ENCODE assay signal across 8 cellular contexts in genomic region chr3:190701096-190701532, GRCh38.
DNase-seq lines count a peak whose midpoint lies in the region; ATAC-seq and TF ChIP-seq lines count a peak whose summit lies in the region.

No MANE protein-coding gene starts in this region.

- no peaks in the 10 kb centered on the region for H3K9me3 ChIP-seq in left lung
- no peaks in the 10 kb centered on the region for H3K9me3 ChIP-seq in gastrocnemius medialis

- no peak for TF ChIP-seq POLR2A in gastrocnemius medialis (IDR thresholded peaks at IDR 0.05)

- ATAC-seq in GM21390 (IDR thresholded peaks at IDR 0.05; ENCODE audit: unreplicated experiment) (peak; percentile 48), left lung (peak; percentile 79), gastrocnemius medialis (no peak), HG02840 (IDR thresholded peaks at IDR 0.05; ENCODE audit: low FRiP score, unreplicated experiment) (no peak)

- intact Hi-C loops in left lung (cut with DNase I), result no loop called here
- intact Hi-C loops in gastrocnemius medialis (cut with DNase I; ENCODE audit: low total_unique reads), result loop anchor here (5.0 kb wide), 1 partner anchor 351 kb away; no protein-coding TSS in a partner anchor

- peaks cover 0 to 6% of the 10 kb centered on the region in 2 donors for H3K4me1 ChIP-seq in left lung
- no peaks in the 10 kb centered on the region for H3K4me1 ChIP-seq in gastrocnemius medialis

- no peaks in the 10 kb centered on the region for H3K36me3 ChIP-seq in brain microvascular endothelial cell (replicated peaks)
- H3K36me3 ChIP-seq in left lung, result no peaks in the 10 kb centered on the region
- H3K36me3 ChIP-seq in gastrocnemius medialis, result no peaks in the 10 kb centered on the region

- no peaks in the 10 kb centered on the region for H3K27me3 ChIP-seq in brain microvascular endothelial cell (replicated peaks)
- no peaks in the 10 kb centered on the region for H3K27me3 ChIP-seq in left lung
- no peaks in the 10 kb centered on the region for H3K27me3 ChIP-seq in gastrocnemius medialis

- H3K27ac ChIP-seq in brain microvascular endothelial cell (no peak overlapping the region), left lung (no peak overlapping the region), gastrocnemius medialis (no peak overlapping the region)

- H3K4me3 ChIP-seq in brain microvascular endothelial cell (ENCODE audit: low read depth, low read length) (no peak overlapping the region), left lung (no peak overlapping the region), gastrocnemius medialis (no peak overlapping the region)

- TF ChIP-seq CTCF in brain microvascular endothelial cell (IDR thresholded peaks at IDR 0.05; ENCODE audit: low read depth, low read length, missing control alignments) (peak; percentile 86), left lung (IDR thresholded peaks at IDR 0.05) (peak in 1 of 2 donors; percentile 54), gastrocnemius medialis (IDR thresholded peaks at IDR 0.05 in 4 of 5, conservative IDR thresholded peaks at IDR 0.05 in 1 of 5) (peak in 1 of 5 experiments; percentile 22)

- DNase-seq in COLO668 (lab: John Stamatoyannopoulos, UW; ENCODE audit: unreplicated experiment) (peak; percentile 15), NCI-H510A (lab: John Stamatoyannopoulos, UW) (peak; percentile 32), brain microvascular endothelial cell (peak; percentile 52), left lung (peak in 1 of 2 donors; percentile 35), gastrocnemius medialis (no peak)
- no peak for DNase-seq in stimulated activated CD4-positive, alpha-beta T cell treated with anti-CD3 and anti-CD28 coated beads, Interleukin-2, amount 100 ng/mL, for 48 hours

- in situ Hi-C loops in brain microvascular endothelial cell (cut with HindIII; ENCODE audit: low pct_ligation_motif_present, low sequenced_read_pairs) (no loop called here), gastrocnemius medialis (cut with MboI; ENCODE audit: low sequenced_read_pairs in 4 of 4) (no loop called here)

Comparison
In these comparisons a context has a peak if more than half of its experiments do, and no peak if none do; other contexts are left out.
1. DNase-seq: peak in COLO668 (single experiment), NCI-H510A (single experiment) and brain microvascular endothelial cell (single experiment); none in gastrocnemius medialis (0 of 2) and stimulated activated CD4-positive, alpha-beta T cell treated with anti-CD3 and anti-CD28 coated beads, Interleukin-2, amount 100 ng/mL, for 48 hours (0 of 2).
2. ATAC-seq: peak in GM21390 (single experiment) and left lung (single experiment); none in gastrocnemius medialis (0 of 2) and HG02840 (single experiment).